9 cellular contexts compared by ENCODE assay signal in the genomic region with DNA sequence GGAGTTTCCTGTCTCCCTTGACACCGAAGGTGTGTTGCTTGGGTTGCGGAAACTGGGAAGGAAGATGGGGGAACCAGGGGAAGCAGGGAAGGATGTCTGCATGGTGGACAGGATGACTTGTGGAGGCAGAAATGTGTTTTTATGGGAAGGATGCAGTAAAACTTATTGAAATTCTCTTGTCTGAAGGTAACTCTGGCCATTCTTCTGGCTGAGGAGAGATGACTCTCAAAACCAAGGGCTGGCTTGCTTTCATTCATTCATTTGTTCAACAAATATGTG. TPM values are rescaled to one million over a fixed set of nuclear protein-coding genes. Genes with fewer than 3 reads are reported as not detected.
DNase-seq lines count a peak whose midpoint lies in the region; ATAC-seq and TF ChIP-seq lines count a peak whose summit lies in the region.
"Had no signal": no experiment of that assay in that cellular context is flagged by ENCODE, and none has a peak within 500 bp of the region (broad histone marks: within the 10 kb centered on the region; RNA-seq: fewer than 3 reads in every experiment).

No MANE protein-coding gene starts in this region.

- no peaks in the 10 kb centered on the region for H3K9me2 ChIP-seq in PC-9 (ENCODE audit: insufficient read depth)

- BruUV-seq in PC-9 (replicated peaks; lab: Mats Ljungman, UMichigan) = no TSS peak

- peak overlapping the region; percentile 81 to 91 (median 84) for H3K4me3 Mint-ChIP-seq in CD4-positive, CD25-positive, alpha-beta regulatory T cell
- peak overlapping the region; percentile 81 for H3K4me3 Mint-ChIP-seq in osteocyte (ENCODE audit: unreplicated experiment)

- peaks cover 29% of the 10 kb centered on the region for H3K4me1 ChIP-seq in CD4-positive, CD25-positive, alpha-beta regulatory T cell (ENCODE audit: control insufficient read depth, insufficient read depth, low read length, poor library complexity, severe bottlenecking)
- peaks cover 18% of the 10 kb centered on the region for H3K4me1 ChIP-seq in PC-9 (replicated peaks; ENCODE audit: insufficient read depth)

- peak overlapping the region in 1 of 3 donors; percentile 4 for H3K27ac Mint-ChIP-seq in CD4-positive, CD25-positive, alpha-beta regulatory T cell
- H3K27ac Mint-ChIP-seq in osteocyte (ENCODE audit: unreplicated experiment) = peak overlapping the region; percentile 83

- H3K9me3 ChIP-seq in CD4-positive, CD25-positive, alpha-beta regulatory T cell (ENCODE audit: control insufficient read depth in 2 of 2, low read length in 2 of 2) = no peaks in the 10 kb centered on the region
- no peaks in the 10 kb centered on the region for H3K9me3 ChIP-seq in PC-9 (ENCODE audit: insufficient read depth, low read depth)

- H3K36me3 ChIP-seq in CD4-positive, CD25-positive, alpha-beta regulatory T cell (ENCODE audit: control insufficient read depth, insufficient read depth, low read length) = no peaks in the 10 kb centered on the region
- H3K36me3 ChIP-seq in PC-9 (ENCODE audit: low read depth) = no peaks in the 10 kb centered on the region

- H3F3A ChIP-seq in PC-9 (ENCODE audit: insufficient read depth, low read depth) = 0 out of 2 replicates have a peak, but pooled peaks cover 7% of the 10 kb centered on the region

- intact Hi-C loops in PC-9 (cut with micrococcal nuclease; ENCODE audit: unreplicated experiment) = no loop called here

- peaks cover 11 to 41% (median 28%) of the 10 kb centered on the region in 4 donors for H3K4me1 Mint-ChIP-seq in CD4-positive, CD25-positive, alpha-beta regulatory T cell
- peaks cover 49% of the 10 kb centered on the region for H3K4me1 Mint-ChIP-seq in osteocyte (ENCODE audit: unreplicated experiment)

- no peaks in the 10 kb centered on the region for H3K9me3 Mint-ChIP-seq in CD4-positive, CD25-positive, alpha-beta regulatory T cell
- no peaks in the 10 kb centered on the region for H3K9me3 Mint-ChIP-seq in osteocyte (ENCODE audit: unreplicated experiment)

- H3K27ac ChIP-seq in CD4-positive, CD25-positive, alpha-beta regulatory T cell (ENCODE audit: insufficient read depth, low read length, poor library complexity, severe bottlenecking) = no peak overlapping the region
- H3K27ac ChIP-seq in PC-9 = no peak overlapping the region

- TF ChIP-seq CTCF in PC-9 (conservative IDR thresholded peaks at IDR 0.05) (no peak), fibroblast of pulmonary artery (IDR thresholded peaks at IDR 0.05; ENCODE audit: low read length, missing control alignments) (no peak), osteocyte (IDR thresholded peaks at IDR 0.05) (no peak)

- peak overlapping the region; percentile 82 for H3K4me2 ChIP-seq in PC-9

- H2AFZ ChIP-seq in PC-9 = no peak overlapping the region

- no peak overlapping the region for H3K4me3 ChIP-seq in CD4-positive, CD25-positive, alpha-beta regulatory T cell (ENCODE audit: low read depth, low read length)
- H3K4me3 ChIP-seq in PC-9 (peak overlapping the region; percentile 79), fibroblast of pulmonary artery (replicated peaks; ENCODE audit: low read depth, low read length) (peak overlapping the region; percentile 99)

- H3K79me2 ChIP-seq in PC-9 (ENCODE audit: low read depth) = peaks cover 37% of the 10 kb centered on the region

- peaks cover 33% of the 10 kb centered on the region for H3K27me3 Mint-ChIP-seq in CD4-positive, CD25-positive, alpha-beta regulatory T cell
- H3K27me3 Mint-ChIP-seq in osteocyte (ENCODE audit: unreplicated experiment) = no peaks in the 10 kb centered on the region

- ATAC-seq in CD4-positive, CD25-positive, alpha-beta regulatory T cell (ENCODE audit: low read depth in 2 of 2) = no peak
- ATAC-seq: esophagus mucosa had no signal

- POLR2A ChIA-PET in PC-9 (lab: Charles Lee; ENCODE audit: unreplicated experiment) = no interaction called here

- H3K36me3 Mint-ChIP-seq in CD4-positive, CD25-positive, alpha-beta regulatory T cell = no peaks in the 10 kb centered on the region
- peaks cover 4% of the 10 kb centered on the region for H3K36me3 Mint-ChIP-seq in osteocyte (ENCODE audit: unreplicated experiment)

- no peak for DNase-seq in CD4-positive, CD25-positive, alpha-beta regulatory T cell
- DNase-seq in PC-9 (no peak), fibroblast of pulmonary artery (ENCODE audit: low read depth) (no peak), osteocyte (ENCODE audit: extremely low spot score, unreplicated experiment) (no peak), occipital lobe (lab: John Stamatoyannopoulos, UW) (no peak), NCI-H748 (lab: John Stamatoyannopoulos, UW; ENCODE audit: unreplicated experiment) (no peak), activated gamma-delta T cell (lab: John Stamatoyannopoulos, UW) (no peak)
- no peak for DNase-seq in activated CD4-positive, CD25-positive, alpha-beta regulatory T cell treated with anti-CD3 and anti-CD28 coated beads, Interleukin-2, amount 50 U/mL, for 72 hours

- CTCF ChIA-PET in PC-9 (lab: Charles Lee) = no interaction called here

- no peaks in the 10 kb centered on the region; the same call in 1 of the 2 replicates for H4K20me1 ChIP-seq in PC-9 (ENCODE audit: insufficient read depth)

- H3K27me3 ChIP-seq in CD4-positive, CD25-positive, alpha-beta regulatory T cell (ENCODE audit: control insufficient read depth, insufficient read depth, low read length) = peaks cover 25% of the 10 kb centered on the region
- no peaks in the 10 kb centered on the region for H3K27me3 ChIP-seq in PC-9 (ENCODE audit: insufficient read depth, low read depth)

RNA-seq across cellular contexts. Expression of a gene that starts 1.5 kb away (rescaled TPM):
- 1.4 TPM for total RNA-seq in CD4-positive, CD25-positive, alpha-beta regulatory T cell
- polyA plus RNA-seq in CD4-positive, CD25-positive, alpha-beta regulatory T cell = 1 to 10 TPM in 3 of 4 donors, under 1 TPM in 1; 0.22 to 2.2 (median 2.0) TPM
- total RNA-seq in PC-9 (2021) (17.1 and 21.2 TPM in 2 replicates), osteocyte (25.6 and 27.7 TPM in 2 replicates), occipital lobe (1.1 TPM)

RNA-seq across cellular contexts. Expression of a gene that starts 2.0 kb away (rescaled TPM):
- 59.6 TPM for total RNA-seq in CD4-positive, CD25-positive, alpha-beta regulatory T cell
- polyA plus RNA-seq in CD4-positive, CD25-positive, alpha-beta regulatory T cell = 10 to 100 TPM; 26.7 to 44.5 (median 34.8) TPM
- total RNA-seq in PC-9 (2021) = 42.4 and 42.7 TPM in 2 replicates
- 70.1 and 71.1 TPM in 2 replicates for total RNA-seq in osteocyte
- 55.4 TPM for total RNA-seq in occipital lobe

RNA-seq across cellular contexts. Expression of a gene that starts 54.3 kb away (rescaled TPM):
- 17.1 TPM for total RNA-seq in CD4-positive, CD25-positive, alpha-beta regulatory T cell
- 10 to 100 TPM; 25.3 to 36.4 (median 28.5) TPM for polyA plus RNA-seq in CD4-positive, CD25-positive, alpha-beta regulatory T cell
- total RNA-seq in PC-9 (2021) (29.1 and 29.6 TPM in 2 replicates), osteocyte (46.9 and 50.9 TPM in 2 replicates), occipital lobe (21.2 TPM)

RNA-seq across cellular contexts. Expression of a gene that starts 54.4 kb away (rescaled TPM):
- 42.2 TPM for total RNA-seq in CD4-positive, CD25-positive, alpha-beta regulatory T cell
- polyA plus RNA-seq in CD4-positive, CD25-positive, alpha-beta regulatory T cell = 100 to 1,000 TPM in 2 of 4 donors, 10 to 100 TPM in 2; 97.5 to 105 (median 101) TPM
- total RNA-seq in PC-9 (2021) = 25.4 and 27.0 TPM in 2 replicates
- total RNA-seq in osteocyte = 31.9 and 32.4 TPM in 2 replicates
- 38.7 TPM for total RNA-seq in occipital lobe
